In genomic region chr2:225399509-225399908, GRCh38 we compare ENCODE assay signal across 1 cellular context.
TF ChIP-seq lines count a peak whose summit lies in the region.

Gene NYAP2, plus strand, starts transcription at chr2:225399710. Its CDS starts 9,171 bp downstream, at chr2:225408881.

TF ChIP-seq in H1, 55 proteins besides CTCF, POLR2A, EP300 and RAD21:
- TF ChIP-seq TCF12 (IDR thresholded peaks at IDR 0.05; ENCODE audit: low read depth, low read length): no peak
- no peak for TF ChIP-seq NANOG (IDR thresholded peaks at IDR 0.05; ENCODE audit: insufficient read depth, low read depth, low read length, poor library complexity, severe bottlenecking)
- no peak for TF ChIP-seq EZH2 (IDR thresholded peaks at IDR 0.05; ENCODE audit: low read depth, low read length, severe bottlenecking)
- TF ChIP-seq EGR1 (IDR thresholded peaks at IDR 0.05; ENCODE audit: borderline replicate concordance, low read depth, low read length): no peak
- no peak for TF ChIP-seq CHD1 (IDR thresholded peaks at IDR 0.05; ENCODE audit: low read depth, low read length)
- TF ChIP-seq CREB1 (IDR thresholded peaks at IDR 0.05): no peak
TF ChIP-seq in H1: peak in this region for 0.
